Comparison of ENCODE assay signal across 7 cellular contexts in the genomic region with DNA sequence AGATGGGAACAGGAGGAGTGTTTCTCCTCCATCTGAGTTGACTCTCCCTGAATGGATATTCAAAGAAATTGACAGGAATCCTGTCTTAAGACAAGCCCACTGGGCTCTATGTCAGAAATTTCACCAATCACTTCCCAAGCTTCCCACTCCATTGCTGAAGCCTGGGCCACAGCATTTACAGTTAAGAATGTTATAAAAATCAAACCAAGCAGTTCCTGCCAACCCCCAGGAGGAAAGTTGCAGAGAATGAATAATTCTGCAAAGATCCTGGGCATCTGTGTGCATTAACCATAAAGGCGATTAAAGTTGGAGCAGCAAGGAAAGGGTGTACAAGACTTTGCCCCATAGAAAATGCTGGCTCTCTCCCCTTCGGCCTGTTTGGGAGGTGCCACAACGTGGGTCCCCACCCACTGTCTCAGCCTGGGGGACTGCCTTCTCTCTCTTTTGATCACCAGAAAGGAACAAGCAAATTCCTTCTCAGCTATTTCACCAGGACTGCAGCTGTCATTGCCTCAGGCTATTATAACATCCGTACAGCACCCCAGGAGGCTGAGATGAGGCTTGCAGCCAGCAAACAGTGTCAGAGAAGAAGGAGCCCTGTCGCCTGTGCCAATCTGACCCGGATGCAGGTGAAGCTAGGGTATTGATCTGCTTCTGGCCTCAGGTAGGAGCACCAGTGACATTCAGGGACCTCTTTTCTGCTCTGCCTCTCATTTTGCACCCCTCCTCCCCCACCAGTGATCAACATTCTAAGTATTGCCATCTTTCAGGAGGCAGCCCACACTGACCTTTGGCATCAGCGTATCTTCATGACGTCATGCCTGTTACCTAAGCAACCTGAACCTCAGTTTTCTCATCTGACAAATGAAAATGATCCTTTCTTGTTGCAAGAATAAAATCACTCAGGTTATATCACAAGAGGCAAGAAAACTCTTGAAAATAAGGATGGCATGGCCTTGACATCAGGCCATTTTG.
DNase-seq lines count a peak whose midpoint lies in the region; ATAC-seq and TF ChIP-seq lines count a peak whose summit lies in the region.

No MANE protein-coding gene starts in this region.

- no peak for ATAC-seq in naive thymus-derived CD8-positive, alpha-beta T cell
- ATAC-seq in HG03095 (IDR thresholded peaks at IDR 0.05; ENCODE audit: unreplicated experiment), result no peak

- H3K27ac ChIP-seq in coronary artery, result no peak overlapping the region

- H3K4me3 Mint-ChIP-seq in HFFc6, result peak overlapping the region; percentile 86
- H3K4me3 Mint-ChIP-seq in naive thymus-derived CD8-positive, alpha-beta T cell, result no peak overlapping the region

- no peaks in the 10 kb centered on the region; the same call in 1 of the 2 replicates for H3K36me3 Mint-ChIP-seq in HFFc6 (ENCODE audit: low read depth)
- H3K36me3 Mint-ChIP-seq in naive thymus-derived CD8-positive, alpha-beta T cell, result no peaks in the 10 kb centered on the region

- H3K27me3 Mint-ChIP-seq in HFFc6 (ENCODE audit: insufficient read depth), result no peaks in the 10 kb centered on the region
- H3K27me3 Mint-ChIP-seq in naive thymus-derived CD8-positive, alpha-beta T cell, result peaks cover 8 to 31% (median 26%) of the 10 kb centered on the region in 5 donors

- POLR2A ChIA-PET in naive thymus-derived CD8-positive, alpha-beta T cell (lab: Charles Lee), result no interaction called here

- no peaks in the 10 kb centered on the region for H3K36me3 ChIP-seq in NT2/D1 (ENCODE audit: insufficient read depth, insufficient read length, low read length)

- H3K4me1 ChIP-seq in NT2/D1 (ENCODE audit: insufficient read depth, insufficient read length), result peaks cover 8% of the 10 kb centered on the region

- H3K9me3 ChIP-seq in NT2/D1 (ENCODE audit: insufficient read depth, low read length), result 0 out of 2 replicates have a peak, but pooled peaks cover 3% of the 10 kb centered on the region

- 0 out of 2 replicates have a peak, but pooled peaks cover 8% of the 10 kb centered on the region for H3K9me3 Mint-ChIP-seq in HFFc6
- H3K9me3 Mint-ChIP-seq in naive thymus-derived CD8-positive, alpha-beta T cell, result peaks cover 0 to 13% (median 0%) of the 10 kb centered on the region in 9 donors

- peak; percentile 93 for DNase-seq in HFFc6
- DNase-seq in NT2/D1 (ENCODE audit: low read depth, low spot score), result peak; percentile 70
- DNase-seq in fibroblast of the conjunctiva (ENCODE audit: low read depth), result peak; percentile 56
- peak; percentile 56 for DNase-seq in stromal cell of bone marrow (ENCODE audit: low read depth)
- no peak for DNase-seq in coronary artery (ENCODE audit: low spot score)
- DNase-seq in naive thymus-derived CD8-positive, alpha-beta T cell, result no peak

- H3K9ac ChIP-seq in NT2/D1 (ENCODE audit: insufficient read length, low read depth), result no peak overlapping the region

- no peak overlapping the region for H3K4me3 ChIP-seq in NT2/D1 (ENCODE audit: insufficient read length, low read depth)
- no peak overlapping the region for H3K4me3 ChIP-seq in coronary artery

- peak overlapping the region; percentile 99 for H3K27ac Mint-ChIP-seq in HFFc6
- H3K27ac Mint-ChIP-seq in naive thymus-derived CD8-positive, alpha-beta T cell, result no peak overlapping the region

- TF ChIP-seq CTCF in HFFc6 (IDR thresholded peaks at IDR 0.05) (peak; percentile 62), coronary artery (IDR thresholded peaks at IDR 0.05) (no peak)

- peaks cover 9% of the 10 kb centered on the region for H3K27me3 ChIP-seq in NT2/D1 (ENCODE audit: insufficient read depth, insufficient read length)

- peaks cover 52% of the 10 kb centered on the region for H3K4me1 Mint-ChIP-seq in HFFc6 (ENCODE audit: low read depth)
- no peaks in the 10 kb centered on the region for H3K4me1 Mint-ChIP-seq in naive thymus-derived CD8-positive, alpha-beta T cell

Comparison
In these comparisons a context has a peak if more than half of its experiments do, and no peak if none do; other contexts are left out.
1. DNase-seq: peak in HFFc6 (single experiment), NT2/D1 (single experiment), fibroblast of the conjunctiva (single experiment) and stromal cell of bone marrow (single experiment); none in coronary artery (single experiment) and naive thymus-derived CD8-positive, alpha-beta T cell (0 of 10).